17 cellular contexts compared by ENCODE assay signal in the genomic region with DNA sequence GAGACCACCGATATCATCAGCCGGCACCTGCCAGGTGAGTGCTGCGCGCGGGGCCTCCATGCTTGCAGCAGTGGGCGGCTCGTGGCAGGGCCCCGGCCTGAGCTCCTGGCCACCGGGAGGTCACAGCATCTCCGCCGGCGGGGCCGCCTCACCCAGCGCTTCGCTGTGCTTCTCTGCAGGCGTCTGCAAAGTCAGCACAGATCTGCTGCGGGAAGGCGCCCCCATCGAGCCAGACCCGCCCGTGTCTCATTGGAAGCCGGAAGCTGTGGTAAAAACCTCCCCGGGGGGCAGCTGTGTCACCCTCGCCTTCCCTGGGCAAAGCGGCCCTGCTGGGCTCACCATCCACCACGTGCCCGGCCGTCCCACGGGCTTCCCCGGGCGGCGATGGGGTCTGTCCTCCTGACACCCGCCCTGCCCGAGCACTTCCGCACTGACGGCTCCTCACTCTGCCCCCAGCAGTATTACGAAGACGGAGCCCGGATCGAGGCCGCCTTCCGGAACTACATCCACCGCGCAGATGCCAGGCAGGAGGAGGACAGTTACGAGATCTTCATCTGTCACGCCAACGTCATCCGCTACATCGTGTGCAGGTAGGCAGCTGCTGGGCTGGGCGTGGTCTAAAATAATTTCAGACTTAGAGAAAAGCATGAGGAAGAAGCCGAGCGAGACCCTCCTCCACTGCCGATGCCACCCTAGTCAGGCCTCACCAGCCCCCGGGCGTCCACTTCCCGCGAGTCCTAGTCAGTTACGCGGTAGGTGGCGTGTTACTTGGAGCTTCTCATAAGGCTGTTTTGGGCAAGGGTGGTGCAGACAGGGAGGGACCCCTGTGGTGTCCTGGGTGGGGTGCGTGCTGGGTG. TPM values are rescaled to one million over a fixed set of nuclear protein-coding genes. Genes with fewer than 3 reads are reported as not detected.
DNase-seq lines count a peak whose midpoint lies in the region; TF ChIP-seq lines count a peak whose summit lies in the region.
"Had no signal": no experiment of that assay in that cellular context is flagged by ENCODE, and none has a peak within 500 bp of the region (broad histone marks: within the 10 kb centered on the region; RNA-seq: fewer than 3 reads in every experiment).

No MANE protein-coding gene starts in this region.

- H3K27ac Mint-ChIP-seq in neural crest cell (ENCODE audit: unreplicated experiment): no peak overlapping the region
- H3K27ac Mint-ChIP-seq: activated naive CD8-positive, alpha-beta T cell treated with anti-CD3 and anti-CD28 coated beads for 36 hours had no signal

- H3K27me3 Mint-ChIP-seq in neural crest cell (ENCODE audit: low read depth): no peaks in the 10 kb centered on the region
- H3K27me3 Mint-ChIP-seq: activated naive CD8-positive, alpha-beta T cell treated with anti-CD3 and anti-CD28 coated beads for 36 hours; naive thymus-derived CD4-positive, alpha-beta T cell had no signal

- peak overlapping the region; percentile 25 for H3K4me3 ChIP-seq in NB4 (ENCODE audit: low read depth, low read length)
- H3K4me3 ChIP-seq: dorsolateral prefrontal cortex, esophagus squamous epithelium, skin epidermis, tibial artery had no signal

- peaks cover 4% of the 10 kb centered on the region for H3K36me3 Mint-ChIP-seq in neural crest cell (ENCODE audit: low read depth)

- H3K4me3 Mint-ChIP-seq in neural crest cell: peak overlapping the region; percentile 65
- H3K4me3 Mint-ChIP-seq: activated naive CD8-positive, alpha-beta T cell treated with anti-CD3 and anti-CD28 coated beads for 36 hours; naive thymus-derived CD4-positive, alpha-beta T cell had no signal

- H3K9me3 Mint-ChIP-seq in neural crest cell: no peaks in the 10 kb centered on the region
- H3K9me3 Mint-ChIP-seq: activated naive CD8-positive, alpha-beta T cell treated with anti-CD3 and anti-CD28 coated beads for 36 hours; naive thymus-derived CD4-positive, alpha-beta T cell had no signal

- TF ChIP-seq POLR2A in NB4 (IDR thresholded peaks at IDR 0.05; ENCODE audit: extremely low read depth, insufficient read length): peak; percentile 21

- peak; percentile 33 for DNase-seq in ELR (ENCODE audit: low read depth)
- DNase-seq in NB4 (ENCODE audit: low read depth): peak; percentile 99
- no peak for DNase-seq in neural crest cell (ENCODE audit: low read depth, low spot score)
- no peak for DNase-seq in GOT3 (lab: John Stamatoyannopoulos, UW)
- no peak for DNase-seq in stimulated activated CD4-positive, alpha-beta T cell treated with anti-CD3 and anti-CD28 coated beads, Interleukin-4, amount 100 ng/mL, for 24 hours
- DNase-seq: activated CD4-positive, alpha-beta T cell treated with anti-CD3 and anti-CD28 coated beads, Interleukin-2, amount 50 U/mL, for 4 hours; activated naive CD8-positive, alpha-beta T cell treated with anti-CD3 and anti-CD28 coated beads for 36 hours; activated T-cell treated with anti-CD3 and anti-CD28 coated beads, Interleukin-2, amount 50 U/mL, for 48 hours; esophagus squamous epithelium; KBM-7; mammary epithelial cell; naive thymus-derived CD4-positive, alpha-beta T cell; NCI-H1092; PC-3; tibial artery had no signal

- H3K4me1 Mint-ChIP-seq in neural crest cell: peaks cover 3% of the 10 kb centered on the region

- TF ChIP-seq CTCF in NB4 (IDR thresholded peaks at IDR 0.05; ENCODE audit: low read depth, low read length): no peak
- TF ChIP-seq CTCF in neural crest cell (conservative IDR thresholded peaks at IDR 0.05): no peak

RNA-seq across cellular contexts. Expression of a gene that starts 7.1 kb away (rescaled TPM):
- total RNA-seq in neural crest cell: 61.5 and 61.8 TPM in 2 replicates

RNA-seq across cellular contexts. Expression of a gene that starts 30.4 kb away (rescaled TPM):
- 31.0 and 33.5 TPM in 2 replicates for total RNA-seq in neural crest cell

RNA-seq across cellular contexts. Expression of a gene that starts 30.6 kb away (rescaled TPM):
- 168 and 174 TPM in 2 replicates for total RNA-seq in neural crest cell

RNA-seq across cellular contexts. Expression of a gene that starts 43.9 kb away (rescaled TPM):
- total RNA-seq in neural crest cell: 93.4 and 100 TPM in 2 replicates

Comparison
In these comparisons a context has a peak if more than half of its experiments do, and no peak if none do; other contexts are left out.
1. DNase-seq: peak in ELR (single experiment) and NB4 (single experiment); none in neural crest cell (single experiment), GOT3 (single experiment) and stimulated activated CD4-positive, alpha-beta T cell treated with anti-CD3 and anti-CD28 coated beads, Interleukin-4, amount 100 ng/mL, for 24 hours (single experiment).